ENCODE assay signal across 31 cellular contexts in genomic region chr6:156053626-156054025, GRCh38.
"Had no signal": no experiment of that assay in that cellular context is flagged by ENCODE, and none has a peak within 500 bp of the region (broad histone marks: within the 10 kb centered on the region; RNA-seq: fewer than 3 reads in every experiment).

No MANE protein-coding gene starts in this region.

- H3K36me3 ChIP-seq: MG63, SJSA1 had no signal

- H2AFZ ChIP-seq: PC-9 had no signal

- ATAC-seq: Panc1 had no signal

- H3K4me3 ChIP-seq: MG63, PC-9, SJSA1 had no signal

- H3K9me3 ChIP-seq: MG63, SK-N-SH had no signal

- FAIRE-seq: RCC 7860 had no signal

- H3K4me2 ChIP-seq: PC-9, SK-N-SH had no signal

- H3K9ac ChIP-seq: SK-N-SH had no signal

- H3K27me3 ChIP-seq: MG63, SJSA1 had no signal

- H3K4me1 ChIP-seq: SJSA1 had no signal

- H3K27ac ChIP-seq: PC-9, SJSA1 had no signal

- DNase-seq: Kasumi-1, MG63, NCI-H1048, NCI-H1092 treated with DMSO at 0.1 percent for 48 hours, NCI-H1105 treated with DMSO at 0.1 percent for 48 hours, NCI-H1417, NCI-H1436, NCI-H146, NCI-H1694, NCI-H187, NCI-H1930, NCI-H2029 treated with DMSO at 0.1 percent for 48 hours, NCI-H2081 treated with DMSO at 0.1 percent for 48 hours, NCI-H2107, NCI-H2171 treated with DMSO at 0.1 percent for 48 hours, NCI-H2227 treated with DMSO at 0.1 percent for 48 hours, NCI-H345, NCI-H446, NCI-H510A treated with DMSO at 0.1 percent for 48 hours, NCI-H524 treated with DMSO at 0.1 percent for 48 hours, NCI-H526 treated with DMSO at 0.1 percent for 48 hours, NCI-H82, PC-9, Right ventricle myocardium superior, SHP77 treated with DMSO at 0.1 percent for 48 hours, SK-N-SH, SW 1271, T-helper 1 cell had no signal
